9 cellular contexts compared by ENCODE assay signal in genomic region chr10:6786579-6787031, GRCh38.
DNase-seq lines count a peak whose midpoint lies in the region; FAIRE-seq and TF ChIP-seq lines count a peak whose summit lies in the region.
"Had no signal": no experiment of that assay in that cellular context is flagged by ENCODE, and none has a peak within 500 bp of the region (broad histone marks: within the 10 kb centered on the region; RNA-seq: fewer than 3 reads in every experiment).

No MANE protein-coding gene starts in this region.

- no peak overlapping the region for H3K4me2 ChIP-seq in MM.1S (ENCODE audit: low read depth, low read length)

- H3K9me3 Mint-ChIP-seq in endothelial cell (ENCODE audit: unreplicated experiment) = no peaks in the 10 kb centered on the region

- no peaks in the 10 kb centered on the region for H4K20me1 ChIP-seq in MM.1S (ENCODE audit: insufficient read depth, low read length)

- DNase-seq in HFF-Myc (ENCODE audit: extremely low read depth, low read depth) = peak; percentile 29
- DNase-seq in astrocyte of the spinal cord (ENCODE audit: low read depth, low spot score) = peak; percentile 69
- peak; percentile 79 for DNase-seq in inferior parietal cortex (ENCODE audit: extremely low spot score)
- peak; percentile 18 for DNase-seq in stromal cell of bone marrow (ENCODE audit: low read depth)
- DNase-seq in DMS79 (lab: John Stamatoyannopoulos, UW) = no peak
- DNase-seq in RCC 7860 (ENCODE audit: low spot score) = no peak
- DNase-seq in endothelial cell (ENCODE audit: low spot score) = no peak
- DNase-seq in MM.1S = no peak
- DNase-seq: NCI-H1694 had no signal

- H3K4me3 ChIP-seq in HFF-Myc (replicated peaks; ENCODE audit: low read depth, low read length) = no peak overlapping the region
- no peak overlapping the region for H3K4me3 ChIP-seq in astrocyte of the spinal cord (ENCODE audit: low read depth, low read length)
- no peak overlapping the region for H3K4me3 ChIP-seq in MM.1S (ENCODE audit: low read length)

- H2AFZ ChIP-seq in MM.1S (ENCODE audit: low read length) = no peak overlapping the region

- H3K9me3 ChIP-seq in MM.1S (replicated peaks; ENCODE audit: insufficient read depth, low read length) = no peaks in the 10 kb centered on the region

- H3K4me3 Mint-ChIP-seq in endothelial cell (ENCODE audit: unreplicated experiment) = no peak overlapping the region

- no peak overlapping the region for H3K9ac ChIP-seq in MM.1S (ENCODE audit: low read length)

- no peaks in the 10 kb centered on the region for H3K36me3 ChIP-seq in MM.1S (replicated peaks; ENCODE audit: insufficient read depth, low read length)

- no peaks in the 10 kb centered on the region for H3K27me3 Mint-ChIP-seq in endothelial cell (ENCODE audit: unreplicated experiment)

- H3K9me2 ChIP-seq in MM.1S (replicated peaks; ENCODE audit: insufficient read depth, low read length) = no peaks in the 10 kb centered on the region

- peaks cover 4% of the 10 kb centered on the region for H3K4me1 ChIP-seq in MM.1S (ENCODE audit: low read length)

- no peaks in the 10 kb centered on the region for H3K79me2 ChIP-seq in MM.1S (ENCODE audit: low read length)

- no peak for FAIRE-seq in RCC 7860 (lab: Jason Lieb, UNC)

- H3K27me3 ChIP-seq in MM.1S (replicated peaks; ENCODE audit: insufficient read depth, low read length) = no peaks in the 10 kb centered on the region

- TF ChIP-seq CTCF in HFF-Myc (IDR thresholded peaks at IDR 0.05; ENCODE audit: low read depth, low read length, missing control alignments) (peak; percentile 61), astrocyte of the spinal cord (IDR thresholded peaks at IDR 0.05; ENCODE audit: low read depth, low read length) (peak; percentile 58), endothelial cell (IDR thresholded peaks at IDR 0.05; ENCODE audit: unreplicated experiment) (no peak), MM.1S (IDR thresholded peaks at IDR 0.05; ENCODE audit: low read length) (no peak)

- in situ Hi-C loops in astrocyte of the spinal cord (cut with HindIII; ENCODE audit: low sequenced_read_pairs) = no loop called here

- H3F3A ChIP-seq in MM.1S (ENCODE audit: insufficient read depth, low read length) = 0 out of 2 replicates have a peak, but pooled peaks cover under 1% of the 10 kb centered on the region

- no peak overlapping the region for H3K27ac ChIP-seq in MM.1S (ENCODE audit: low read length)

- no peaks in the 10 kb centered on the region for H3K36me3 Mint-ChIP-seq in endothelial cell (ENCODE audit: low read depth, unreplicated experiment)

- no peak overlapping the region for H3K27ac Mint-ChIP-seq in endothelial cell (ENCODE audit: unreplicated experiment)

- H3K4me1 Mint-ChIP-seq in endothelial cell (ENCODE audit: unreplicated experiment) = peaks cover 20% of the 10 kb centered on the region

Comparison
In these comparisons a context has a peak if more than half of its experiments do, and no peak if none do; other contexts are left out.
1. DNase-seq: peak in HFF-Myc (single experiment), astrocyte of the spinal cord (single experiment), inferior parietal cortex (single experiment) and stromal cell of bone marrow (single experiment); none in DMS79 (single experiment), RCC 7860 (single experiment), endothelial cell (single experiment) and MM.1S (single experiment).
2. CTCF ChIP-seq: peak in HFF-Myc (single experiment) and astrocyte of the spinal cord (single experiment); none in endothelial cell (single experiment) and MM.1S (single experiment).